2 cellular contexts compared by ENCODE assay signal in genomic region chr1:32242341-32242851, GRCh38.
TF ChIP-seq lines count a peak whose summit lies in the region.

No MANE protein-coding gene starts in this region.

TF ChIP-seq in SK-N-SH, 30 proteins besides CTCF, POLR2A, EP300 and RAD21 (continued from another document):
- TF ChIP-seq, protein P1, sequence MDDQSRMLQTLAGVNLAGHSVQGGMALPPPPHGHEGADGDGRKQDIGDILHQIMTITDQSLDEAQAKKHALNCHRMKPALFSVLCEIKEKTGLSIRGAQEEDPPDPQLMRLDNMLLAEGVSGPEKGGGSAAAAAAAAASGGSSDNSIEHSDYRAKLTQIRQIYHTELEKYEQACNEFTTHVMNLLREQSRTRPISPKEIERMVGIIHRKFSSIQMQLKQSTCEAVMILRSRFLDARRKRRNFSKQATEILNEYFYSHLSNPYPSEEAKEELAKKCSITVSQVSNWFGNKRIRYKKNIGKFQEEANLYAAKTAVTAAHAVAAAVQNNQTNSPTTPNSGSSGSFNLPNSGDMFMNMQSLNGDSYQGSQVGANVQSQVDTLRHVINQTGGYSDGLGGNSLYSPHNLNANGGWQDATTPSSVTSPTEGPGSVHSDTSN (IDR thresholded peaks at IDR 0.05): no peak
- no peak for TF ChIP-seq RFX5 (IDR thresholded peaks at IDR 0.05; ENCODE audit: low read length)
- TF ChIP-seq GABPA (IDR thresholded peaks at IDR 0.05; ENCODE audit: low read depth): no peak
- TF ChIP-seq, protein P2, sequence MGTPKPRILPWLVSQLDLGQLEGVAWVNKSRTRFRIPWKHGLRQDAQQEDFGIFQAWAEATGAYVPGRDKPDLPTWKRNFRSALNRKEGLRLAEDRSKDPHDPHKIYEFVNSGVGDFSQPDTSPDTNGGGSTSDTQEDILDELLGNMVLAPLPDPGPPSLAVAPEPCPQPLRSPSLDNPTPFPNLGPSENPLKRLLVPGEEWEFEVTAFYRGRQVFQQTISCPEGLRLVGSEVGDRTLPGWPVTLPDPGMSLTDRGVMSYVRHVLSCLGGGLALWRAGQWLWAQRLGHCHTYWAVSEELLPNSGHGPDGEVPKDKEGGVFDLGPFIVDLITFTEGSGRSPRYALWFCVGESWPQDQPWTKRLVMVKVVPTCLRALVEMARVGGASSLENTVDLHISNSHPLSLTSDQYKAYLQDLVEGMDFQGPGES (IDR thresholded peaks at IDR 0.05; ENCODE audit: low read depth, low read length): no peak
- TF ChIP-seq EZH2phosphoT487 (IDR thresholded peaks at IDR 0.05; ENCODE audit: borderline replicate concordance, low read depth): no peak
- no peak for TF ChIP-seq MEF2A (IDR thresholded peaks at IDR 0.05; ENCODE audit: borderline replicate concordance, low read depth)
- no peak for TF ChIP-seq MAX (IDR thresholded peaks at IDR 0.05; ENCODE audit: low read depth)
- no peak for TF ChIP-seq MXI1 (IDR thresholded peaks at IDR 0.05; ENCODE audit: low read depth, low read length)
- no peak for TF ChIP-seq GATA2 (CRISPR knock-in tag; IDR thresholded peaks at IDR 0.05)
- no peak for TF ChIP-seq CHD2 (IDR thresholded peaks at IDR 0.05; ENCODE audit: low read length, partially characterized antibody)
TF ChIP-seq in SK-N-SH: peak in this region for 0.

TF ChIP-seq in SK-N-SH treated with all-trans-retinoic acid at 6 μM for 48 hours, 23 proteins besides CTCF, POLR2A, EP300 and RAD21 (continued from another document):
- TF ChIP-seq CREB5 (CRISPR knock-in tag; IDR thresholded peaks at IDR 0.05; ENCODE audit: low read depth) (no peak), ZFP3 (CRISPR knock-in tag; IDR thresholded peaks at IDR 0.05) (no peak), BACH2 (CRISPR knock-in tag; IDR thresholded peaks at IDR 0.05; ENCODE audit: borderline replicate concordance) (no peak), ARNTL (CRISPR knock-in tag; IDR thresholded peaks at IDR 0.05; ENCODE audit: borderline replicate concordance, low read depth) (no peak), OSR1 (CRISPR knock-in tag; IDR thresholded peaks at IDR 0.05) (no peak), TCF4 (CRISPR knock-in tag; IDR thresholded peaks at IDR 0.05; ENCODE audit: borderline replicate concordance) (no peak), RARB (CRISPR knock-in tag; IDR thresholded peaks at IDR 0.05) (no peak), TSHZ2 (CRISPR knock-in tag; IDR thresholded peaks at IDR 0.05) (no peak), ZNF8 (CRISPR knock-in tag; IDR thresholded peaks at IDR 0.05) (no peak)
- TF ChIP-seq, protein P3, sequence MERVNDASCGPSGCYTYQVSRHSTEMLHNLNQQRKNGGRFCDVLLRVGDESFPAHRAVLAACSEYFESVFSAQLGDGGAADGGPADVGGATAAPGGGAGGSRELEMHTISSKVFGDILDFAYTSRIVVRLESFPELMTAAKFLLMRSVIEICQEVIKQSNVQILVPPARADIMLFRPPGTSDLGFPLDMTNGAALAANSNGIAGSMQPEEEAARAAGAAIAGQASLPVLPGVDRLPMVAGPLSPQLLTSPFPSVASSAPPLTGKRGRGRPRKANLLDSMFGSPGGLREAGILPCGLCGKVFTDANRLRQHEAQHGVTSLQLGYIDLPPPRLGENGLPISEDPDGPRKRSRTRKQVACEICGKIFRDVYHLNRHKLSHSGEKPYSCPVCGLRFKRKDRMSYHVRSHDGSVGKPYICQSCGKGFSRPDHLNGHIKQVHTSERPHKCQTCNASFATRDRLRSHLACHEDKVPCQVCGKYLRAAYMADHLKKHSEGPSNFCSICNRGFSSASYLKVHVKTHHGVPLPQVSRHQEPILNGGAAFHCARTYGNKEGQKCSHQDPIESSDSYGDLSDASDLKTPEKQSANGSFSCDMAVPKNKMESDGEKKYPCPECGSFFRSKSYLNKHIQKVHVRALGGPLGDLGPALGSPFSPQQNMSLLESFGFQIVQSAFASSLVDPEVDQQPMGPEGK (CRISPR knock-in tag; IDR thresholded peaks at IDR 0.05; ENCODE audit: borderline replicate concordance): no peak
